In genomic region chr12:26274441-26275312, GRCh38 we compare ENCODE assay signal across 1 cellular context.
TF ChIP-seq lines count a peak whose summit lies in the region.

No MANE protein-coding gene starts in this region.

TF ChIP-seq in K562, 482 proteins besides CTCF, POLR2A, EP300 and RAD21 (continued from another document and continues in another):
- peak; percentile 93; the same call in 1 of the 2 replicates for TF ChIP-seq NR4A1 (CRISPR knock-in tag; IDR thresholded peaks at IDR 0.05)
- peak; percentile 67; the same call in 1 of the 2 replicates for TF ChIP-seq NR4A1 (tag; IDR thresholded peaks at IDR 0.05)
- TF ChIP-seq MNT (conservative IDR thresholded peaks at IDR 0.05) = peak; percentile 55 to 68
- 0 out of 2 replicates have a peak, but pooled peaks have one; percentile 3 for TF ChIP-seq ZNF324 (CRISPR knock-in tag; IDR thresholded peaks at IDR 0.05)
- peak; percentile 55; the same call in 1 of the 2 replicates for TF ChIP-seq FOXJ2 (tag; IDR thresholded peaks at IDR 0.05)
- 0 out of 2 replicates have a peak, but pooled peaks have one; percentile 20 for TF ChIP-seq E2F5 (CRISPR knock-in tag; IDR thresholded peaks at IDR 0.05)
- TF ChIP-seq NELFE (IDR thresholded peaks at IDR 0.05; ENCODE audit: insufficient read depth, insufficient read length) = no peak
- peak; percentile 62; the same call in 1 of the 2 replicates for TF ChIP-seq ZBTB2 (IDR thresholded peaks at IDR 0.05)
- no peak for TF ChIP-seq HDGF (IDR thresholded peaks at IDR 0.05)
- no peak for TF ChIP-seq ELK3 (CRISPR knock-in tag; IDR thresholded peaks at IDR 0.05)
- peak; percentile 51; the same call in 1 of the 2 replicates for TF ChIP-seq GABPB1 (CRISPR knock-in tag; IDR thresholded peaks at IDR 0.05)
- peak; percentile 33; the same call in 1 of the 2 replicates for TF ChIP-seq ZNF354B (CRISPR knock-in tag; IDR thresholded peaks at IDR 0.05)
- no peak for TF ChIP-seq SAFB (IDR thresholded peaks at IDR 0.05; ENCODE audit: borderline replicate concordance, low read depth, low read length)
- peak; percentile 5; the same call in 1 of the 2 replicates for TF ChIP-seq BCL6 (CRISPR knock-in tag; IDR thresholded peaks at IDR 0.05)
- TF ChIP-seq DIDO1 (tag; IDR thresholded peaks at IDR 0.05; ENCODE audit: low read depth) = peak; percentile 32; the same call in 1 of the 2 replicates
- TF ChIP-seq ZNF766 (CRISPR knock-in tag; conservative IDR thresholded peaks at IDR 0.05) = peak; percentile 58
- TF ChIP-seq CLOCK (CRISPR knock-in tag; IDR thresholded peaks at IDR 0.05; ENCODE audit: borderline replicate concordance) = peak; percentile 51; the same call in 1 of the 2 replicates
- no peak for TF ChIP-seq SFPQ (IDR thresholded peaks at IDR 0.05; ENCODE audit: low read depth, low read length)
- TF ChIP-seq ELF1 (tag; IDR thresholded peaks at IDR 0.05) = peak; percentile 67
- peak; percentile 50; the same call in 1 of the 2 replicates for TF ChIP-seq POLR2AphosphoS5 (IDR thresholded peaks at IDR 0.05; ENCODE audit: control insufficient read depth, insufficient read depth, low read depth, low read length)
- peak; percentile 50 for TF ChIP-seq CCNT2 (IDR thresholded peaks at IDR 0.05; ENCODE audit: borderline replicate concordance, extremely low read depth, insufficient read length, low read depth, low read length)
- no peak for TF ChIP-seq ZNF280B (CRISPR knock-in tag; IDR thresholded peaks at IDR 0.05)
- peak; percentile 38; the same call in 1 of the 2 replicates for TF ChIP-seq ZBTB1 (CRISPR knock-in tag; IDR thresholded peaks at IDR 0.05; ENCODE audit: borderline replicate concordance, low read depth)
- TF ChIP-seq TEAD1 (CRISPR knock-in tag; IDR thresholded peaks at IDR 0.05) = peak; percentile 33 to 71; a peak in 2 of 4 replicates
- TF ChIP-seq ETV5 (CRISPR knock-in tag; IDR thresholded peaks at IDR 0.05; ENCODE audit: low read depth) = peak; percentile 97
- no peak for TF ChIP-seq ILK (tag; IDR thresholded peaks at IDR 0.05; ENCODE audit: borderline replicate concordance, low read depth)
- TF ChIP-seq CEBPB (tag; IDR thresholded peaks at IDR 0.05) = peak; percentile 99
- TF ChIP-seq SIRT6 (IDR thresholded peaks at IDR 0.05; ENCODE audit: low read depth, low read length) = no peak
- TF ChIP-seq HCFC1 (IDR thresholded peaks at IDR 0.05; ENCODE audit: low read depth, low read length) = 0 out of 2 replicates have a peak, but pooled peaks have one; percentile 9
- 0 out of 2 replicates have a peak, but pooled peaks have one; percentile 14 for TF ChIP-seq HIVEP1 (CRISPR knock-in tag; IDR thresholded peaks at IDR 0.05)
- TF ChIP-seq AFF4 (CRISPR knock-in tag; IDR thresholded peaks at IDR 0.05) = peak; percentile 86
- TF ChIP-seq ZNF124 (CRISPR knock-in tag; IDR thresholded peaks at IDR 0.05) = no peak; the same call in 1 of the 2 replicates
- peak; percentile 80 for TF ChIP-seq ZNF316 (IDR thresholded peaks at IDR 0.05)
- TF ChIP-seq ARNT (IDR thresholded peaks at IDR 0.05) = no peak; a peak in 2 of 4 replicates
- no peak; the same call in 1 of the 2 replicates for TF ChIP-seq BRD4 (IDR thresholded peaks at IDR 0.05)
- TF ChIP-seq SUPT5H (IDR thresholded peaks at IDR 0.05) = peak; percentile 53; the same call in 1 of the 2 replicates
- TF ChIP-seq TRIM28 (IDR thresholded peaks at IDR 0.05) = peak; percentile 62; the same call in 1 of the 2 replicates
- TF ChIP-seq DEAF1 (CRISPR knock-in tag; IDR thresholded peaks at IDR 0.05) = peak; percentile 69
